ENCODE assay signal across 8 cellular contexts in genomic region chr17:8991514-8992285, GRCh38. TPM values are rescaled to one million over a fixed set of nuclear protein-coding genes. Genes with fewer than 3 reads are reported as not detected.
DNase-seq lines count a peak whose midpoint lies in the region; ATAC-seq and TF ChIP-seq lines count a peak whose summit lies in the region.

No MANE protein-coding gene starts in this region.

- no peak for TF ChIP-seq POLR2A in gastroesophageal sphincter (IDR thresholded peaks at IDR 0.05)

- H3K27me3 ChIP-seq in GM23338 (ENCODE audit: insufficient read depth) (no peaks in the 10 kb centered on the region), gastroesophageal sphincter (no peaks in the 10 kb centered on the region)

- WGBS in gastroesophageal sphincter (ENCODE audit: low coverage in 1 of 2), 2 donors = 20 to 56% methylated on average over 4 to 8 of the region's 10 CpGs

- no peaks in the 10 kb centered on the region for H3F3A ChIP-seq in GM23338 (replicated peaks; ENCODE audit: low read depth)

- TF ChIP-seq EP300 in gastroesophageal sphincter (IDR thresholded peaks at IDR 0.05) = no peak

- H3K27ac ChIP-seq in GM23338 (ENCODE audit: low read depth) (no peak overlapping the region), gastroesophageal sphincter (no peak overlapping the region)

- DNase-seq in AG20443 (ENCODE audit: low spot score) (peak; percentile 83), GM23338 (ENCODE audit: low spot score) (peak; percentile 95), RPMI7951 (ENCODE audit: low read depth) (peak; percentile 34), posterior cingulate gyrus (peak in 7 of 10 donors; percentile 34 to 87 (median 64)), ureter (ENCODE audit: low spot score) (peak; percentile 78), COR-L47 (lab: John Stamatoyannopoulos, UW) (no peak)
- DNase-seq in activated T-helper 2 cell treated with anti-CD3 and anti-CD28 coated beads, Interferon-gamma antibody, Interleukin-2, Interleukin-4, amounts not matched to agents 10 μg/mL and 5 μg/mL and 100 μg/mL, durations not matched to agents 14 hours and 24 hours and 36 hours (ENCODE audit: low spot score) = peak; percentile 31

- H3K79me2 ChIP-seq in GM23338 (replicated peaks; ENCODE audit: insufficient read depth) = no peaks in the 10 kb centered on the region

- H3K36me3 ChIP-seq in GM23338 (ENCODE audit: insufficient read depth) = no peaks in the 10 kb centered on the region
- H3K36me3 ChIP-seq in gastroesophageal sphincter = no peaks in the 10 kb centered on the region

- intact Hi-C loops in activated T-helper 2 cell treated with anti-CD3 and anti-CD28 coated beads, Interferon-gamma antibody, Interleukin-2, Interleukin-4, amounts not matched to agents 10 μg/mL and 5 μg/mL and 100 μg/mL, durations not matched to agents 14 hours and 24 hours and 36 hours (cut with micrococcal nuclease) = loop anchor here (10.0 kb wide), 1 partner anchor 247 kb away; the partner anchor contains the start of gene CCDC42
- intact Hi-C loops in posterior cingulate gyrus (cut with DNase I) = loop anchor here (1.0 kb wide), 1 partner anchor 531 kb away; no protein-coding TSS in a partner anchor

- no peak overlapping the region for H3K4me2 ChIP-seq in GM23338

- peaks cover 15% of the 10 kb centered on the region for H3K4me1 Mint-ChIP-seq in GM23338
- peaks cover 6% of the 10 kb centered on the region for H3K4me1 Mint-ChIP-seq in activated T-helper 2 cell treated with anti-CD3 and anti-CD28 coated beads, Interferon-gamma antibody, Interleukin-2, Interleukin-4, amounts not matched to agents 10 μg/mL and 5 μg/mL and 100 μg/mL, durations not matched to agents 14 hours and 24 hours and 36 hours (ENCODE audit: low read depth)

- no peaks in the 10 kb centered on the region for H3K9me2 ChIP-seq in GM23338 (ENCODE audit: insufficient read depth)

- H3K4me3 Mint-ChIP-seq in GM23338 = no peak overlapping the region
- no peak overlapping the region for H3K4me3 Mint-ChIP-seq in activated T-helper 2 cell treated with anti-CD3 and anti-CD28 coated beads, Interferon-gamma antibody, Interleukin-2, Interleukin-4, amounts not matched to agents 10 μg/mL and 5 μg/mL and 100 μg/mL, durations not matched to agents 14 hours and 24 hours and 36 hours (ENCODE audit: low read depth)

- no peaks in the 10 kb centered on the region for H3K9me3 ChIP-seq in gastroesophageal sphincter

- H3K27me3 Mint-ChIP-seq in GM23338 (ENCODE audit: insufficient read depth, low read depth, poor library complexity) = peaks cover 4% of the 10 kb centered on the region
- H3K27me3 Mint-ChIP-seq in activated T-helper 2 cell treated with anti-CD3 and anti-CD28 coated beads, Interferon-gamma antibody, Interleukin-2, Interleukin-4, amounts not matched to agents 10 μg/mL and 5 μg/mL and 100 μg/mL, durations not matched to agents 14 hours and 24 hours and 36 hours (ENCODE audit: low read depth) = peaks cover 6% of the 10 kb centered on the region

- ATAC-seq in GM23338 = peak; percentile 88
- ATAC-seq in gastroesophageal sphincter = peak; percentile 80

- H4K20me1 ChIP-seq in GM23338 (replicated peaks; ENCODE audit: insufficient read depth) = no peaks in the 10 kb centered on the region

- peaks cover 12% of the 10 kb centered on the region for H3K9me3 Mint-ChIP-seq in GM23338
- peaks cover 8% of the 10 kb centered on the region for H3K9me3 Mint-ChIP-seq in activated T-helper 2 cell treated with anti-CD3 and anti-CD28 coated beads, Interferon-gamma antibody, Interleukin-2, Interleukin-4, amounts not matched to agents 10 μg/mL and 5 μg/mL and 100 μg/mL, durations not matched to agents 14 hours and 24 hours and 36 hours

- peaks cover 6% of the 10 kb centered on the region; the same call in 1 of the 2 replicates for H3K4me1 ChIP-seq in GM23338 (ENCODE audit: insufficient read depth)
- H3K4me1 ChIP-seq in gastroesophageal sphincter = peaks cover 0 to 7% (median 0%) of the 10 kb centered on the region in 3 donors

- no peaks in the 10 kb centered on the region for H3K36me3 Mint-ChIP-seq in GM23338 (ENCODE audit: low read depth)
- H3K36me3 Mint-ChIP-seq in activated T-helper 2 cell treated with anti-CD3 and anti-CD28 coated beads, Interferon-gamma antibody, Interleukin-2, Interleukin-4, amounts not matched to agents 10 μg/mL and 5 μg/mL and 100 μg/mL, durations not matched to agents 14 hours and 24 hours and 36 hours (ENCODE audit: low read depth) = no peaks in the 10 kb centered on the region

- TF ChIP-seq CTCF in GM23338 (conservative IDR thresholded peaks at IDR 0.05; ENCODE audit: low read depth in 2 of 2) = peak; percentile 87 to 93
- peak; percentile 76 to 92 (median 88) for TF ChIP-seq CTCF in gastroesophageal sphincter (IDR thresholded peaks at IDR 0.05)

- H3K27ac Mint-ChIP-seq in GM23338 = no peak overlapping the region
- no peak overlapping the region for H3K27ac Mint-ChIP-seq in activated T-helper 2 cell treated with anti-CD3 and anti-CD28 coated beads, Interferon-gamma antibody, Interleukin-2, Interleukin-4, amounts not matched to agents 10 μg/mL and 5 μg/mL and 100 μg/mL, durations not matched to agents 14 hours and 24 hours and 36 hours

- H3K4me3 ChIP-seq in GM23338 (no peak overlapping the region), gastroesophageal sphincter (no peak overlapping the region)

- peak overlapping the region; percentile 82 for H2AFZ ChIP-seq in GM23338

TF ChIP-seq in GM23338, 12 proteins besides CTCF, POLR2A, EP300 and RAD21 (continues in another document):
- no peak for TF ChIP-seq REST (IDR thresholded peaks at IDR 0.05; ENCODE audit: unreplicated experiment)
- no peak for TF ChIP-seq ETS1 (IDR thresholded peaks at IDR 0.05)
- TF ChIP-seq POLR2AphosphoS5 (IDR thresholded peaks at IDR 0.05; ENCODE audit: low read depth) = no peak

RNA-seq across cellular contexts. Expression of gene PIK3R5, which starts 26.2 kb away (rescaled TPM):
- total RNA-seq in GM23338 (2014; rRNA removed; shearing (Covaris generic)) = 6.7 and 9.4 TPM in 2 replicates
- polyA plus RNA-seq in GM23338 (2016; fragmentation: Nextera tagmentation; extraction: Ambion mirVana) = 1.4 and 1.7 TPM in 2 replicates
- total RNA-seq in RPMI7951 (2014; rRNA removed; shearing (Covaris generic)) = 0.24 and 0.88 TPM in 2 replicates
- 46.8 and 47.7 TPM in 2 replicates for total RNA-seq in activated T-helper 2 cell treated with anti-CD3 and anti-CD28 coated beads, Interferon-gamma antibody, Interleukin-2, Interleukin-4, amounts not matched to agents 10 μg/mL and 5 μg/mL and 100 μg/mL, durations not matched to agents 14 hours and 24 hours and 36 hours
- total RNA-seq in gastroesophageal sphincter (10 to 100 TPM in 3 of 4 donors, 1 to 10 TPM in 1; 8.9 to 13.1 (median 11.9) TPM), ureter (8.4 TPM)

RNA-seq across cellular contexts. Expression of gene NTN1, which starts 29.6 kb away (rescaled TPM):
- 2.6 and 3.0 TPM in 2 replicates for total RNA-seq in GM23338 (2014; rRNA removed; shearing (Covaris generic))
- polyA plus RNA-seq in GM23338 (2016; fragmentation: Nextera tagmentation; extraction: Ambion mirVana) = 0.57 and 0.64 TPM in 2 replicates
- total RNA-seq in RPMI7951 (2014; rRNA removed; shearing (Covaris generic)) = 0.12 and 0.20 TPM in 2 replicates
- 0.41 and 0.60 TPM in 2 replicates for total RNA-seq in activated T-helper 2 cell treated with anti-CD3 and anti-CD28 coated beads, Interferon-gamma antibody, Interleukin-2, Interleukin-4, amounts not matched to agents 10 μg/mL and 5 μg/mL and 100 μg/mL, durations not matched to agents 14 hours and 24 hours and 36 hours
- 100 to 1,000 TPM in 2 of 4 donors, 10 to 100 TPM in 2; 74.3 to 211 (median 107) TPM for total RNA-seq in gastroesophageal sphincter
- 14.4 TPM for total RNA-seq in ureter
